Comparison of ENCODE assay signal across 8 cellular contexts in the genomic region with DNA sequence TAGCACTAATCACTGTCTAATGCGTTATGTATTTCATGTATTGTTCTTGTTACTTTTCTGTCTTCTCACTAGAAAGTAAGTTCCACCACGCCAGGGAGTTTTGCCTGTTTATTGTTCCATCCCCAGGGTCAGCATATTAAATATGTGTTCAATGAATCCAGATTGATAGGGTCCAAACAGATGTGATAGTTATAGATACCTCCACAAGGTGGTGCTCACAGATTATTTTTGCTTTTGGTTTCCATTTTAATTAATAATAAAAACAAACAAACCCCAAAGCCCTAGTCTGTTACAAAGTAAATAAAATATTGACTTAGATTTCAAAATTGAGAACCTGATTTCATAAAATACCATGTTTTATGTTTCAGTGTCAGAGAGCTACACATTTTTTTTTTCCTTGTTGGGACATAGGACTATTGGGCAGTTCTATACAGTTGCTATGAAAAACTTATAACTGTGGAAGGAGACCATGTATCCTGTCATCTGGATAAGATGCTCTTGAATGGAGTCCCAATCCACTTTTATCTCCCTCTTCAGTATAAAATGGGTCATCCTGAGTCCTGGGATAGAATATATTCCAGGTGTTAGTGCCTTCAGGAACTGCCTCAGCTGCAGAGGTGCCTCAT. TPM values are rescaled to one million over a fixed set of nuclear protein-coding genes. Genes with fewer than 3 reads are reported as not detected.
DNase-seq lines count a peak whose midpoint lies in the region; ATAC-seq and TF ChIP-seq lines count a peak whose summit lies in the region.

No MANE protein-coding gene starts in this region.

- TF ChIP-seq CTCF in 22Rv1 (IDR thresholded peaks at IDR 0.05) (peak; percentile 68), OCI-LY3 (IDR thresholded peaks at IDR 0.05; ENCODE audit: low read depth, low read length) (peak; percentile 79), liver (IDR thresholded peaks at IDR 0.05; ENCODE audit: low read depth, low read length, missing input control) (peak; percentile 36)

- H3K27me3 Mint-ChIP-seq in CD8-positive, alpha-beta memory T cell: no peaks in the 10 kb centered on the region

- H3K27ac Mint-ChIP-seq in CD8-positive, alpha-beta memory T cell: no peak overlapping the region

- CTCF ChIA-PET in CD8-positive, alpha-beta memory T cell (lab: Charles Lee): no interaction called here

- no peaks in the 10 kb centered on the region for H3K79me2 ChIP-seq in OCI-LY3 (ENCODE audit: low read length)

- H3K36me3 Mint-ChIP-seq in CD8-positive, alpha-beta memory T cell: no peaks in the 10 kb centered on the region

- no peaks in the 10 kb centered on the region for H3K9me3 ChIP-seq in OCI-LY3 (ENCODE audit: insufficient read depth, low read length)
- H3K9me3 ChIP-seq in liver (ENCODE audit: control insufficient read depth in 4 of 4, low read length in 3 of 4): no peaks in the 10 kb centered on the region
- H3K9me3 ChIP-seq in CD8-positive, alpha-beta memory T cell (ENCODE audit: low read length): no peaks in the 10 kb centered on the region

- no peaks in the 10 kb centered on the region for H3K36me3 ChIP-seq in OCI-LY3 (replicated peaks; ENCODE audit: low read depth, low read length)
- no peaks in the 10 kb centered on the region for H3K36me3 ChIP-seq in liver (ENCODE audit: control insufficient read depth in 4 of 4, insufficient read depth in 3 of 4, low read depth in 1 of 4, low read length in 3 of 4)
- no peaks in the 10 kb centered on the region for H3K36me3 ChIP-seq in CD8-positive, alpha-beta memory T cell (ENCODE audit: insufficient read depth, low read length)

- POLR2A ChIA-PET in CD8-positive, alpha-beta memory T cell (lab: Charles Lee): no interaction called here

- peaks cover 0 to 11% (median 3%) of the 10 kb centered on the region in 3 donors for H3K4me1 Mint-ChIP-seq in CD8-positive, alpha-beta memory T cell

- no peak for DNase-seq in CD8-positive, alpha-beta memory T cell
- DNase-seq in mucosa of gallbladder (ENCODE audit: low spot score): no peak
- DNase-seq in activated gamma-delta T cell (lab: John Stamatoyannopoulos, UW): no peak

- no peaks in the 10 kb centered on the region for H4K20me1 ChIP-seq in OCI-LY3 (ENCODE audit: insufficient read depth, low read length)

- peak overlapping the region; percentile 37 for H3K4me2 ChIP-seq in OCI-LY3 (ENCODE audit: low read length)

- no peaks in the 10 kb centered on the region for H3K4me1 ChIP-seq in OCI-LY3 (ENCODE audit: low read length)
- no peaks in the 10 kb centered on the region for H3K4me1 ChIP-seq in liver (ENCODE audit: control insufficient read depth in 4 of 4, insufficient read depth in 4 of 4, low read length in 3 of 4)
- H3K4me1 ChIP-seq in CD8-positive, alpha-beta memory T cell (ENCODE audit: insufficient read depth, low read length): no peaks in the 10 kb centered on the region

- WGBS in liver: 64% methylated on average over 2 of the region's 2 CpGs

- H3K4me3 Mint-ChIP-seq in CD8-positive, alpha-beta memory T cell: no peak overlapping the region

- no peaks in the 10 kb centered on the region for H3K27me3 ChIP-seq in OCI-LY3 (ENCODE audit: low read depth, low read length)
- H3K27me3 ChIP-seq in liver (ENCODE audit: control insufficient read depth in 4 of 4, insufficient read depth in 4 of 4, low read length in 3 of 4): no peaks in the 10 kb centered on the region
- H3K27me3 ChIP-seq in CD8-positive, alpha-beta memory T cell (ENCODE audit: insufficient read depth, low read length, poor library complexity, severe bottlenecking): no peaks in the 10 kb centered on the region

- peak; percentile 61 to 66 for TF ChIP-seq RAD21 in liver (IDR thresholded peaks at IDR 0.05)

- no peaks in the 10 kb centered on the region for H3K9me3 Mint-ChIP-seq in CD8-positive, alpha-beta memory T cell

- H3K4me3 ChIP-seq in OCI-LY3 (ENCODE audit: low read length) (no peak overlapping the region), liver (ENCODE audit: low read depth in 1 of 3, low read length in 3 of 3) (no peak overlapping the region)
- no peak overlapping the region for H3K4me3 ChIP-seq in CD8-positive, alpha-beta memory T cell (ENCODE audit: low read length)

- peak overlapping the region; percentile 57; the same call in 1 of the 2 replicates for H2AFZ ChIP-seq in OCI-LY3 (ENCODE audit: low read depth, low read length)

- H3K27ac ChIP-seq in 22Rv1 (no peak overlapping the region), OCI-LY3 (ENCODE audit: low read length) (no peak overlapping the region), liver (ENCODE audit: low read depth in 1 of 2, low read length in 2 of 2) (no peak overlapping the region)
- H3K27ac ChIP-seq in CD8-positive, alpha-beta memory T cell (ENCODE audit: low read depth, low read length): no peak overlapping the region

- ATAC-seq in GM18873 (IDR thresholded peaks at IDR 0.05; ENCODE audit: low FRiP score, unreplicated experiment) (peak; percentile 63), HG03103 (IDR thresholded peaks at IDR 0.05; ENCODE audit: low read depth, unreplicated experiment) (peak; percentile 74)

- H3K9ac ChIP-seq in OCI-LY3 (ENCODE audit: low read length) (no peak overlapping the region), liver (ENCODE audit: low read depth in 1 of 2, low read length in 2 of 2) (no peak overlapping the region)

TF ChIP-seq in liver, 16 proteins besides CTCF, POLR2A, EP300 and RAD21:
- no peak for TF ChIP-seq NR2F2 (IDR thresholded peaks at IDR 0.05)
- TF ChIP-seq RXRA (IDR thresholded peaks at IDR 0.05): no peak
- TF ChIP-seq, protein P1, sequence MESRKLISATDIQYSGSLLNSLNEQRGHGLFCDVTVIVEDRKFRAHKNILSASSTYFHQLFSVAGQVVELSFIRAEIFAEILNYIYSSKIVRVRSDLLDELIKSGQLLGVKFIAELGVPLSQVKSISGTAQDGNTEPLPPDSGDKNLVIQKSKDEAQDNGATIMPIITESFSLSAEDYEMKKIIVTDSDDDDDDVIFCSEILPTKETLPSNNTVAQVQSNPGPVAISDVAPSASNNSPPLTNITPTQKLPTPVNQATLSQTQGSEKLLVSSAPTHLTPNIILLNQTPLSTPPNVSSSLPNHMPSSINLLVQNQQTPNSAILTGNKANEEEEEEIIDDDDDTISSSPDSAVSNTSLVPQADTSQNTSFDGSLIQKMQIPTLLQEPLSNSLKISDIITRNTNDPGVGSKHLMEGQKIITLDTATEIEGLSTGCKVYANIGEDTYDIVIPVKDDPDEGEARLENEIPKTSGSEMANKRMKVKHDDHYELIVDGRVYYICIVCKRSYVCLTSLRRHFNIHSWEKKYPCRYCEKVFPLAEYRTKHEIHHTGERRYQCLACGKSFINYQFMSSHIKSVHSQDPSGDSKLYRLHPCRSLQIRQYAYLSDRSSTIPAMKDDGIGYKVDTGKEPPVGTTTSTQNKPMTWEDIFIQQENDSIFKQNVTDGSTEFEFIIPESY (IDR thresholded peaks at IDR 0.05): no peak
- no peak for TF ChIP-seq TAF1 (conservative IDR thresholded peaks at IDR 0.05)
- no peak for TF ChIP-seq JUND (IDR thresholded peaks at IDR 0.05)
- TF ChIP-seq, protein P2, sequence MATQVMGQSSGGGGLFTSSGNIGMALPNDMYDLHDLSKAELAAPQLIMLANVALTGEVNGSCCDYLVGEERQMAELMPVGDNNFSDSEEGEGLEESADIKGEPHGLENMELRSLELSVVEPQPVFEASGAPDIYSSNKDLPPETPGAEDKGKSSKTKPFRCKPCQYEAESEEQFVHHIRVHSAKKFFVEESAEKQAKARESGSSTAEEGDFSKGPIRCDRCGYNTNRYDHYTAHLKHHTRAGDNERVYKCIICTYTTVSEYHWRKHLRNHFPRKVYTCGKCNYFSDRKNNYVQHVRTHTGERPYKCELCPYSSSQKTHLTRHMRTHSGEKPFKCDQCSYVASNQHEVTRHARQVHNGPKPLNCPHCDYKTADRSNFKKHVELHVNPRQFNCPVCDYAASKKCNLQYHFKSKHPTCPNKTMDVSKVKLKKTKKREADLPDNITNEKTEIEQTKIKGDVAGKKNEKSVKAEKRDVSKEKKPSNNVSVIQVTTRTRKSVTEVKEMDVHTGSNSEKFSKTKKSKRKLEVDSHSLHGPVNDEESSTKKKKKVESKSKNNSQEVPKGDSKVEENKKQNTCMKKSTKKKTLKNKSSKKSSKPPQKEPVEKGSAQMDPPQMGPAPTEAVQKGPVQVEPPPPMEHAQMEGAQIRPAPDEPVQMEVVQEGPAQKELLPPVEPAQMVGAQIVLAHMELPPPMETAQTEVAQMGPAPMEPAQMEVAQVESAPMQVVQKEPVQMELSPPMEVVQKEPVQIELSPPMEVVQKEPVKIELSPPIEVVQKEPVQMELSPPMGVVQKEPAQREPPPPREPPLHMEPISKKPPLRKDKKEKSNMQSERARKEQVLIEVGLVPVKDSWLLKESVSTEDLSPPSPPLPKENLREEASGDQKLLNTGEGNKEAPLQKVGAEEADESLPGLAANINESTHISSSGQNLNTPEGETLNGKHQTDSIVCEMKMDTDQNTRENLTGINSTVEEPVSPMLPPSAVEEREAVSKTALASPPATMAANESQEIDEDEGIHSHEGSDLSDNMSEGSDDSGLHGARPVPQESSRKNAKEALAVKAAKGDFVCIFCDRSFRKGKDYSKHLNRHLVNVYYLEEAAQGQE (IDR thresholded peaks at IDR 0.05): no peak
- TF ChIP-seq EGR1 (IDR thresholded peaks at IDR 0.05; ENCODE audit: low read depth in 2 of 2): no peak
- no peak for TF ChIP-seq HNF4G (IDR thresholded peaks at IDR 0.05)
- TF ChIP-seq GABPA (IDR thresholded peaks at IDR 0.05 in 1 of 2, conservative IDR thresholded peaks at IDR 0.05 in 1 of 2): no peak

RNA-seq across cellular contexts. Expression of a gene that starts 12.4 kb away (rescaled TPM):
- not detected for total RNA-seq in liver
- not detected for polyA plus RNA-seq in liver
- total RNA-seq in CD8-positive, alpha-beta memory T cell: not detected
- not detected for polyA plus RNA-seq in CD8-positive, alpha-beta memory T cell
- total RNA-seq in mucosa of gallbladder: not detected
